In the genomic region with DNA sequence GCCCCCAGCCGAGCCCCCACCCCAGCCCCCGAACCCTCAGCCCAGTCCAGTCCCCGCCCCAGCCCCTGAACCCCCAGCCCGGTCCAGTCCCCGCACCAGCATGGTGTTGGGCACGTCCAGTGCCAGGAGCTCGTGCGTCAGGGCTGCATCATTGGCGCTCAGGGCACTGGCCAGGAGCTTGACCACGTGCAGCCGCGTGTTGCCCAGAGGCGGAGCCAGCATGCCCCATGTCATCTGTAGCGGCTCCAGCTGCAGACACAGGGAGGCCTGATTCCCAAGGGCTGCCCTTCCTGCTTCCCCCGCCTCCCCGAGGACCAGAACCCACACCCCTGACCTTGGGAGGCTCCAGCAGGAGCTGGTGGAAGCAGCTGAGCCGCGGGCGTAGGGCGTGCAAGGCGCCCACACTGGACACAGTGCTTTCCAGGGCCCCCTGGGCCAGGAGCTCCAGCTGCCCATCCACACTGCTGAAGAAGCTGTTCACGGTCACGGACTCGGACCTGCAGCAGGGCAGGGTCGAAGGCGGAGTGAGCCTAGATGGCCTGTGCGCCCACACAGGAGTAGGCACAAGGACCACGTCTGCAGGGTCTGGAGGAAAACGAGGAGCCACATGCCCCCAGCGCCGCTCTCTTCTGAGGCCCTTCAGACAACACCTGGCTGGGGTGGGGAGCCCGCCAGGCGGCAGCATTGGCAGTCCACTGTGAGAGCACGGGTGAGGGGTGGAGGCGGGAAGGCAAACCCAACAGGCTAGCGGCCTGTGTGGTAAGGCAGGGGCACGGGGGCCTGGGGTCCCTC, we compare ENCODE assay signal across 1 cellular context.
TF ChIP-seq lines count a peak whose summit lies in the region.

No MANE protein-coding gene starts in this region.

TF ChIP-seq in K562, 482 proteins besides CTCF, POLR2A, EP300 and RAD21:
- no peak for TF ChIP-seq ZKSCAN1 (IDR thresholded peaks at IDR 0.05; ENCODE audit: low read depth, low read length)
- no peak for TF ChIP-seq ZC3H8 (IDR thresholded peaks at IDR 0.05)
- no peak for TF ChIP-seq RBM25 (IDR thresholded peaks at IDR 0.05; ENCODE audit: low read depth, low read length, severe bottlenecking)
- TF ChIP-seq RBFOX2 (IDR thresholded peaks at IDR 0.05; ENCODE audit: low read depth, low read length) = 0 out of 2 replicates have a peak, but pooled peaks have one; percentile 41
- TF ChIP-seq FIP1L1 (IDR thresholded peaks at IDR 0.05; ENCODE audit: low read depth, low read length, poor library complexity, severe bottlenecking) = peak; percentile 20
- TF ChIP-seq CREM (IDR thresholded peaks at IDR 0.05; ENCODE audit: low read depth) = no peak
- no peak; the same call in 1 of the 2 replicates for TF ChIP-seq POLR2G (IDR thresholded peaks at IDR 0.05; ENCODE audit: low read depth, low read length)
- TF ChIP-seq SIX5 (IDR thresholded peaks at IDR 0.05; ENCODE audit: borderline replicate concordance in 1 of 2, insufficient read depth in 1 of 2, low read depth in 1 of 2, low read length in 2 of 2) = no peak
- TF ChIP-seq RBM22 (IDR thresholded peaks at IDR 0.05; ENCODE audit: low read depth, low read length, poor library complexity, severe bottlenecking) = peak; percentile 71
- no peak for TF ChIP-seq SRSF3 (IDR thresholded peaks at IDR 0.05; ENCODE audit: insufficient read depth, low read length)
- no peak for TF ChIP-seq ZNF696 (CRISPR knock-in tag; conservative IDR thresholded peaks at IDR 0.05)
TF ChIP-seq in K562: peak in this region for 3.
